ENCODE assay signal across 8 cellular contexts in the genomic region with DNA sequence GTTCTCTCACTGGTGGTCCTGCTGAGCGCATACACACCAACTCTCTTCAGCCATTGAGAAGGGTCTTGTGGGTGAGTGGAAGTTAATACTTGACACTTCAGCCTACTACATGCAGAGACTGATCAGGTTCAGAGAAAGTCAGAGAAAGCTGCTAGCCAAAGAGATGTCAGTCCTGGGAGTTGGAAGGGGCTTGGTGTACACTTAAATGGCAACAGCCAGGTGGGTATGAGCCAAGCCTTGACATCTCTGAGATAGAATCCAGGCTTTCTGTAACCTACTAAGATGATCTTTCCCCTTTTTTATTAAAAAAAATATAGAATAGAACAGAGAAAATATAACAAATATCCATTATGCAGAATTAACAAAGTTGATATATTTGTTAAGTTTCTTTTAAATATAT.
"Had no signal": no experiment of that assay in that cellular context is flagged by ENCODE, and none has a peak within 500 bp of the region (broad histone marks: within the 10 kb centered on the region; RNA-seq: fewer than 3 reads in every experiment).

No MANE protein-coding gene starts in this region.

- H3K27ac ChIP-seq: GM23248, HL-60 had no signal

- DNase-seq: GM23248, GOT3, H7, HFFc6, IMR-90 had no signal

- H3K27ac Mint-ChIP-seq: HFFc6 had no signal

- H3K36me3 ChIP-seq: HAP-1 had no signal

- H3K9ac ChIP-seq: GM23248 had no signal

- H3K4me3 Mint-ChIP-seq: HFFc6 had no signal

- H3K4me3 ChIP-seq: GM23248, HAP-1 had no signal

- H3K9me3 ChIP-seq: HAP-1 had no signal

- ATAC-seq: HCT116 had no signal

- H3K4me1 ChIP-seq: HAP-1 had no signal

- H3K9me3 Mint-ChIP-seq: HFFc6 had no signal
